ENCODE assay signal across 23 cellular contexts in genomic region chr9:135976944-135977343, GRCh38.
"Had no signal": no experiment of that assay in that cellular context is flagged by ENCODE, and none has a peak within 500 bp of the region (broad histone marks: within the 10 kb centered on the region; RNA-seq: fewer than 3 reads in every experiment).

No MANE protein-coding gene starts in this region.

- H3K27ac ChIP-seq: ascending aorta, esophagus squamous epithelium, left ventricle myocardium inferior, neutrophil, parathyroid adenoma, spleen had no signal

- H3K4me1 ChIP-seq: parathyroid adenoma had no signal

- H3K9me3 Mint-ChIP-seq: effector memory CD8-positive, alpha-beta T cell had no signal

- ATAC-seq: effector memory CD8-positive, alpha-beta T cell; naive thymus-derived CD4-positive, alpha-beta T cell; sciatic nerve had no signal

- DNase-seq: activated CD4-positive, alpha-beta T cell treated with anti-CD3 and anti-CD28 coated beads, Interleukin-2, amount 50 U/mL, for 1 hour; activated CD4-positive, CD25-positive, alpha-beta regulatory T cell; activated CD8-positive, alpha-beta memory T cell treated with anti-CD3 and anti-CD28 coated beads for 24 hours; activated CD8-positive, alpha-beta memory T cell treated with anti-CD3 and anti-CD28 coated beads, Interleukin-2, amount 50 U/mL, for 48 hours; activated effector memory CD4-positive, alpha-beta T cell treated with Interleukin-2 at 50 U/mL for 16 hours; activated naive CD4-positive, alpha-beta T cell treated with anti-CD3 and anti-CD28 coated beads, Interleukin-2, amount 50 U/mL, for 16 hours; activated T-cell treated with anti-CD3 and anti-CD28 coated beads, Interleukin-2, amount 50 U/mL, for 48 hours; dermis blood vessel endothelial cell; effector memory CD8-positive, alpha-beta T cell; esophagus squamous epithelium; kidney; left ventricle myocardium inferior; mammary epithelial cell; naive thymus-derived CD4-positive, alpha-beta T cell; spleen; stimulated activated CD8-positive, alpha-beta memory T cell treated with anti-CD3 and anti-CD28 coated beads, Interleukin-4, amount 100 ng/mL, for 48 hours; stimulated activated naive CD4-positive, alpha-beta T cell; T-helper 1 cell; T-helper 9 cell had no signal

- H3K4me3 Mint-ChIP-seq: effector memory CD8-positive, alpha-beta T cell; naive thymus-derived CD4-positive, alpha-beta T cell had no signal

- H3K36me3 Mint-ChIP-seq: naive thymus-derived CD4-positive, alpha-beta T cell had no signal

- H3K79me2 ChIP-seq: parathyroid adenoma had no signal

- H2AFZ ChIP-seq: parathyroid adenoma had no signal

- H3K9me3 ChIP-seq: ascending aorta, esophagus squamous epithelium, left ventricle myocardium inferior, neutrophil, spleen had no signal

- H3K27me3 ChIP-seq: ascending aorta had no signal

- H3K27ac Mint-ChIP-seq: effector memory CD8-positive, alpha-beta T cell had no signal

- H3K9ac ChIP-seq: parathyroid adenoma had no signal

- H3K27me3 Mint-ChIP-seq: effector memory CD8-positive, alpha-beta T cell; naive thymus-derived CD4-positive, alpha-beta T cell had no signal

- H3K36me3 ChIP-seq: ascending aorta, esophagus squamous epithelium, left ventricle myocardium inferior, neutrophil, spleen had no signal

- FAIRE-seq: kidney had no signal

- H3K4me3 ChIP-seq: ascending aorta, esophagus squamous epithelium, left ventricle myocardium inferior, spleen had no signal
